Comparison of ENCODE assay signal across 1 cellular context in the genomic region with DNA sequence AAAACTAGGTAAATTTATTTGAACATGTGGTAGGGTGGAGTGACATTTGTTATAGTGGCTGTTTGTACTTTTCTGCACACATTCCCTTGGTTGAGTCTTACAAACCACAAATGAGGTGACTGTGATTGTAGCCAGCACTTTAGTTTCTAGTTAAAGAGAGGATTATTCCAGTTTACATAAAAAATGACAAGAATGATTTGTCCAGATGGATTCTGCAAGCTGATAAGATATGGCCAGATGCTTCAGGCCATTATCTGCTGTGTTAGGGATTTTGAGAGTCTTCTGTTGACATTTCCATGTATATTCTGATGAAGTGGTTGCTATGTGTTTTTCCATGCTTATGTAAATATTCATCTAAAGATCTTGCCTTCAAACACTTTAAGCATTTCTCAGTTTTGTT.
TF ChIP-seq lines count a peak whose summit lies in the region.

No MANE protein-coding gene starts in this region.

TF ChIP-seq in HEK293, 187 proteins besides CTCF, POLR2A, EP300 and RAD21 (continued from another document):
- TF ChIP-seq PRDM6 (tag by site-specific recombination; IDR thresholded peaks at IDR 0.05) (peak; percentile 67), ZBTB8A (tag by site-specific recombination; IDR thresholded peaks at IDR 0.05) (no peak), ZNF785 (tag by site-specific recombination; IDR thresholded peaks at IDR 0.05) (no peak), GLI2 (tag by site-specific recombination; IDR thresholded peaks at IDR 0.05; ENCODE audit: borderline replicate concordance, low read depth) (peak; percentile 34; the same call in 1 of the 2 replicates), ZNF701 (tag by site-specific recombination; IDR thresholded peaks at IDR 0.05) (no peak), ZNF26 (tag by site-specific recombination; IDR thresholded peaks at IDR 0.05) (no peak), ZNF626 (tag by site-specific recombination; IDR thresholded peaks at IDR 0.05) (no peak), ZNF48 (tag by site-specific recombination; IDR thresholded peaks at IDR 0.05) (no peak), ZNF76 (tag by site-specific recombination; IDR thresholded peaks at IDR 0.05; ENCODE audit: borderline replicate concordance, low read depth) (no peak), OSR2 (tag by site-specific recombination; IDR thresholded peaks at IDR 0.05) (peak; percentile 83), ZNF350 (tag by site-specific recombination; IDR thresholded peaks at IDR 0.05) (no peak), SP2 (tag by site-specific recombination; IDR thresholded peaks at IDR 0.05) (no peak), ZNF549 (tag by site-specific recombination; IDR thresholded peaks at IDR 0.05) (no peak), ZSCAN23 (tag by site-specific recombination; IDR thresholded peaks at IDR 0.05) (no peak)
- TF ChIP-seq, protein P1, sequence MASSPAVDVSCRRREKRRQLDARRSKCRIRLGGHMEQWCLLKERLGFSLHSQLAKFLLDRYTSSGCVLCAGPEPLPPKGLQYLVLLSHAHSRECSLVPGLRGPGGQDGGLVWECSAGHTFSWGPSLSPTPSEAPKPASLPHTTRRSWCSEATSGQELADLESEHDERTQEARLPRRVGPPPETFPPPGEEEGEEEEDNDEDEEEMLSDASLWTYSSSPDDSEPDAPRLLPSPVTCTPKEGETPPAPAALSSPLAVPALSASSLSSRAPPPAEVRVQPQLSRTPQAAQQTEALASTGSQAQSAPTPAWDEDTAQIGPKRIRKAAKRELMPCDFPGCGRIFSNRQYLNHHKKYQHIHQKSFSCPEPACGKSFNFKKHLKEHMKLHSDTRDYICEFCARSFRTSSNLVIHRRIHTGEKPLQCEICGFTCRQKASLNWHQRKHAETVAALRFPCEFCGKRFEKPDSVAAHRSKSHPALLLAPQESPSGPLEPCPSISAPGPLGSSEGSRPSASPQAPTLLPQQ (tag by site-specific recombination; IDR thresholded peaks at IDR 0.05): no peak
